1 cellular context compared by ENCODE assay signal in the genomic region with DNA sequence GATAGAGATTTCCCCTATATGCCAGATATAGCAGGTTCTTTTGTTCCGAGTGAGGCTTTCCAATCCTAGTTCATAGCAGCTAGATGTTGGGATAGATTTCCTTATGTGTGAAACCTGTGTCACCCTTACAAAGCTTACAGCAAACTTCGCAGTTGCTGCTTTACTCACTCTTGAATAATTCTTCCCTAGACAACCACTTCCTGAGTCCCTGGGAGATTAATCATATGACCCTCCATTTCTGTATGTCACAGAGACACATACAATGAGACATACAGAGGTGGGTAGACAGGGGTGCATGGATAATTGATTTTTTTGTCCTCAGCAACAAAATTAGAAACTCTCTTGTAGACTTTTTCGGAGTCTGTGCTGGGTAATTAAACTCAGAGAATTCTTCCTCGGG.
A peak's percentile ranks its signal among the peaks of the same experiment; 100 is the strongest.
TF ChIP-seq lines count a peak whose summit lies in the region.

No MANE protein-coding gene starts in this region.

TF ChIP-seq in endothelial cell of umbilical vein, 7 proteins besides CTCF, POLR2A, EP300 and RAD21:
- TF ChIP-seq EZH2 (IDR thresholded peaks at IDR 0.05; ENCODE audit: borderline replicate concordance, low read depth, low read length, severe bottlenecking) (no peak), JUN (IDR thresholded peaks at IDR 0.05; ENCODE audit: borderline replicate concordance, insufficient read depth, insufficient read length, low read depth) (no peak), GATA2 (IDR thresholded peaks at IDR 0.05; ENCODE audit: insufficient read depth, insufficient read length, low read depth, low read length) (no peak), MYC (IDR thresholded peaks at IDR 0.05; ENCODE audit: low read depth, low read length) (no peak), POLR2AphosphoS5 (IDR thresholded peaks at IDR 0.05; ENCODE audit: insufficient read depth, low read depth, low read length) (no peak), FOS (IDR thresholded peaks at IDR 0.05; ENCODE audit: borderline replicate concordance, insufficient read depth, low read length) (peak; percentile 12)
- TF ChIP-seq, protein P1, sequence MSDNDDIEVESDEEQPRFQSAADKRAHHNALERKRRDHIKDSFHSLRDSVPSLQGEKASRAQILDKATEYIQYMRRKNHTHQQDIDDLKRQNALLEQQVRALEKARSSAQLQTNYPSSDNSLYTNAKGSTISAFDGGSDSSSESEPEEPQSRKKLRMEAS (IDR thresholded peaks at IDR 0.05; ENCODE audit: insufficient read depth, insufficient read length), result no peak
